Comparison of ENCODE assay signal across 12 cellular contexts in genomic region chr3:42061042-42061710, GRCh38. TPM values are rescaled to one million over a fixed set of nuclear protein-coding genes. Genes with fewer than 3 reads are reported as not detected.
DNase-seq lines count a peak whose midpoint lies in the region; ATAC-seq and TF ChIP-seq lines count a peak whose summit lies in the region.
"Had no signal": no experiment of that assay in that cellular context is flagged by ENCODE, and none has a peak within 500 bp of the region (broad histone marks: within the 10 kb centered on the region; RNA-seq: fewer than 3 reads in every experiment).

No MANE protein-coding gene starts in this region.

- peak overlapping the region; percentile 81 for H3K27ac ChIP-seq in lower lobe of right lung
- H3K27ac ChIP-seq in subcutaneous abdominal adipose tissue (ENCODE audit: low read depth, low read length), result peak overlapping the region; percentile 89
- H3K27ac ChIP-seq: hepatocyte had no signal

- TF ChIP-seq CTCF in MCF 10A (IDR thresholded peaks at IDR 0.05; ENCODE audit: unreplicated experiment) (no peak), lower lobe of right lung (IDR thresholded peaks at IDR 0.05) (no peak), GM13977 (IDR thresholded peaks at IDR 0.05; ENCODE audit: extremely low read depth, insufficient read depth, missing control alignments) (no peak)

- H3K27me3 ChIP-seq in lower lobe of right lung (ENCODE audit: low read depth), result no peaks in the 10 kb centered on the region
- no peaks in the 10 kb centered on the region for H3K27me3 ChIP-seq in subcutaneous abdominal adipose tissue (ENCODE audit: control insufficient read depth in 5 of 5, insufficient read depth in 4 of 5, low read length in 5 of 5)
- H3K27me3 ChIP-seq: hepatocyte, pancreas had no signal

- CTCF ChIA-PET in MCF 10A (lab: Yijun Ruan, JAX), result interaction anchor here (0.6 to 2.0 kb wide), 4 partner anchors 16 to 59 kb away, joined by 3 to 6 read pairs (median 5); no protein-coding TSS in a partner anchor
- CTCF ChIA-PET in activated CD4-positive, alpha-beta memory T cell treated with anti-CD3 and anti-CD28 coated beads for 36 hours (lab: Charles Lee), result no interaction called here

- in situ Hi-C loops in GM13977 (cut with MboI; ENCODE audit: low pct_unique_long_range_greater_than_20kb, low sequenced_read_pairs, unreplicated experiment), result no loop called here

- 0 out of 2 replicates have a peak, but pooled peaks have one; percentile 0 for TF ChIP-seq EP300 in Ishikawa (IDR thresholded peaks at IDR 0.05; ENCODE audit: borderline replicate concordance)

- POLR2A ChIA-PET in MCF 10A (lab: Yijun Ruan, JAX), result interaction anchor here (0.6 to 5.9 kb wide), 24 partner anchors 8 to 196 kb away, joined by 3 to 56 read pairs (median 4); partner anchors contain the start of genes TRAK1 and ULK4
- POLR2A ChIA-PET in activated CD4-positive, alpha-beta memory T cell treated with anti-CD3 and anti-CD28 coated beads for 36 hours (lab: Charles Lee), result no interaction called here

- no peaks in the 10 kb centered on the region for H3K9me3 ChIP-seq in lower lobe of right lung
- no peaks in the 10 kb centered on the region for H3K9me3 ChIP-seq in subcutaneous abdominal adipose tissue (ENCODE audit: control insufficient read depth in 5 of 5, low read length in 5 of 5)
- H3K9me3 ChIP-seq: pancreas had no signal

- H3K36me3 ChIP-seq in lower lobe of right lung, result no peaks in the 10 kb centered on the region
- no peaks in the 10 kb centered on the region for H3K36me3 ChIP-seq in subcutaneous abdominal adipose tissue (ENCODE audit: control insufficient read depth in 5 of 5, insufficient read depth in 5 of 5, low read length in 5 of 5)
- H3K36me3 ChIP-seq: pancreas had no signal

- H3K27ac Mint-ChIP-seq in MCF 10A (ENCODE audit: low read depth, unreplicated experiment), result peak overlapping the region; percentile 97
- H3K27ac Mint-ChIP-seq in activated CD4-positive, alpha-beta memory T cell treated with anti-CD3 and anti-CD28 coated beads for 36 hours, result no peak overlapping the region

- no peak for TF ChIP-seq RAD21 in Ishikawa (IDR thresholded peaks at IDR 0.05; ENCODE audit: low read depth)

- no peaks in the 10 kb centered on the region for H3K27me3 Mint-ChIP-seq in MCF 10A (ENCODE audit: insufficient read depth, unreplicated experiment)
- no peaks in the 10 kb centered on the region for H3K27me3 Mint-ChIP-seq in activated CD4-positive, alpha-beta memory T cell treated with anti-CD3 and anti-CD28 coated beads for 36 hours

- DNase-seq in MCF 10A (ENCODE audit: unreplicated experiment) (no peak), lower lobe of right lung (no peak), OCI-M2 (lab: John Stamatoyannopoulos, UW; ENCODE audit: unreplicated experiment) (no peak), GM13977 (ENCODE audit: low spot score) (no peak)
- DNase-seq in activated CD4-positive, CD25-positive, alpha-beta regulatory T cell (lab: John Stamatoyannopoulos, UW), result no peak
- no peak for DNase-seq in activated CD4-positive, alpha-beta memory T cell treated with anti-CD3 and anti-CD28 coated beads for 36 hours
- DNase-seq: DMS79 treated with DMSO at 0.1 percent for 48 hours, NCI-H2107 had no signal

- BruUV-seq in MCF 10A (replicated peaks; lab: Mats Ljungman, UMichigan), result no TSS peak

- intact Hi-C loops in MCF 10A (cut with micrococcal nuclease) (loop anchor here (2.0 kb wide), 1 partner anchor 46 kb away; no protein-coding TSS in a partner anchor), lower lobe of right lung (cut with DNase I) (no loop called here)
- intact Hi-C loops in activated CD4-positive, alpha-beta memory T cell treated with anti-CD3 and anti-CD28 coated beads for 36 hours (cut with micrococcal nuclease), result no loop called here

- ATAC-seq in lower lobe of right lung, result peak; percentile 40 to 46

- H3K9ac ChIP-seq in subcutaneous abdominal adipose tissue (ENCODE audit: low read length in 5 of 5), result peak overlapping the region in 1 of 5 donors; percentile 52

- H3K36me3 Mint-ChIP-seq in MCF 10A (ENCODE audit: insufficient read depth, unreplicated experiment), result peaks cover 5% of the 10 kb centered on the region
- H3K36me3 Mint-ChIP-seq in activated CD4-positive, alpha-beta memory T cell treated with anti-CD3 and anti-CD28 coated beads for 36 hours, result no peaks in the 10 kb centered on the region

- peak overlapping the region; percentile 58 for H3K4me3 Mint-ChIP-seq in MCF 10A (ENCODE audit: unreplicated experiment)
- H3K4me3 Mint-ChIP-seq in activated CD4-positive, alpha-beta memory T cell treated with anti-CD3 and anti-CD28 coated beads for 36 hours, result no peak overlapping the region

- no peaks in the 10 kb centered on the region for H3K9me3 Mint-ChIP-seq in MCF 10A (ENCODE audit: unreplicated experiment)
- no peaks in the 10 kb centered on the region for H3K9me3 Mint-ChIP-seq in activated CD4-positive, alpha-beta memory T cell treated with anti-CD3 and anti-CD28 coated beads for 36 hours

- peaks cover 49% of the 10 kb centered on the region for H3K4me1 ChIP-seq in lower lobe of right lung
- H3K4me1 ChIP-seq in subcutaneous abdominal adipose tissue (ENCODE audit: control insufficient read depth in 5 of 5, insufficient read depth in 5 of 5, low read length in 5 of 5), result peaks cover 7 to 63% (median 50%) of the 10 kb centered on the region in 5 donors

- H3K4me1 Mint-ChIP-seq in MCF 10A (ENCODE audit: insufficient read depth, unreplicated experiment), result peaks cover 34% of the 10 kb centered on the region
- H3K4me1 Mint-ChIP-seq in activated CD4-positive, alpha-beta memory T cell treated with anti-CD3 and anti-CD28 coated beads for 36 hours (ENCODE audit: low read depth), result peaks cover 4% of the 10 kb centered on the region

- no peak overlapping the region for H3K4me3 ChIP-seq in lower lobe of right lung
- H3K4me3 ChIP-seq in subcutaneous abdominal adipose tissue (ENCODE audit: low read depth in 1 of 5, low read length in 5 of 5), result no peak overlapping the region
- H3K4me3 ChIP-seq: hepatocyte, pancreas had no signal

TF ChIP-seq in Ishikawa, 13 proteins besides CTCF, POLR2A, EP300 and RAD21:
- TF ChIP-seq EGR1 (IDR thresholded peaks at IDR 0.05), result no peak
- TF ChIP-seq ZBTB7A (IDR thresholded peaks at IDR 0.05; ENCODE audit: low read depth), result no peak
- no peak for TF ChIP-seq FOXM1 (IDR thresholded peaks at IDR 0.05; ENCODE audit: borderline replicate concordance, low read depth)
- TF ChIP-seq, protein P1, sequence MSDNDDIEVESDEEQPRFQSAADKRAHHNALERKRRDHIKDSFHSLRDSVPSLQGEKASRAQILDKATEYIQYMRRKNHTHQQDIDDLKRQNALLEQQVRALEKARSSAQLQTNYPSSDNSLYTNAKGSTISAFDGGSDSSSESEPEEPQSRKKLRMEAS (IDR thresholded peaks at IDR 0.05), result no peak
- no peak for TF ChIP-seq NFIC (IDR thresholded peaks at IDR 0.05)
- TF ChIP-seq CEBPB (IDR thresholded peaks at IDR 0.05), result no peak
- no peak for TF ChIP-seq TAF1 (IDR thresholded peaks at IDR 0.05; ENCODE audit: low read depth)

RNA-seq across cellular contexts. Expression of gene TRAK1, which starts 30.0 kb away (rescaled TPM):
- total RNA-seq in MCF 10A (2022) (32.8 and 33.2 TPM in 2 replicates), lower lobe of right lung (50.6 TPM)
- total RNA-seq in activated CD4-positive, alpha-beta memory T cell treated with anti-CD3 and anti-CD28 coated beads for 36 hours, result 10 to 100 TPM; 19.0 to 19.3 TPM
